8 cellular contexts compared by ENCODE assay signal in the genomic region with DNA sequence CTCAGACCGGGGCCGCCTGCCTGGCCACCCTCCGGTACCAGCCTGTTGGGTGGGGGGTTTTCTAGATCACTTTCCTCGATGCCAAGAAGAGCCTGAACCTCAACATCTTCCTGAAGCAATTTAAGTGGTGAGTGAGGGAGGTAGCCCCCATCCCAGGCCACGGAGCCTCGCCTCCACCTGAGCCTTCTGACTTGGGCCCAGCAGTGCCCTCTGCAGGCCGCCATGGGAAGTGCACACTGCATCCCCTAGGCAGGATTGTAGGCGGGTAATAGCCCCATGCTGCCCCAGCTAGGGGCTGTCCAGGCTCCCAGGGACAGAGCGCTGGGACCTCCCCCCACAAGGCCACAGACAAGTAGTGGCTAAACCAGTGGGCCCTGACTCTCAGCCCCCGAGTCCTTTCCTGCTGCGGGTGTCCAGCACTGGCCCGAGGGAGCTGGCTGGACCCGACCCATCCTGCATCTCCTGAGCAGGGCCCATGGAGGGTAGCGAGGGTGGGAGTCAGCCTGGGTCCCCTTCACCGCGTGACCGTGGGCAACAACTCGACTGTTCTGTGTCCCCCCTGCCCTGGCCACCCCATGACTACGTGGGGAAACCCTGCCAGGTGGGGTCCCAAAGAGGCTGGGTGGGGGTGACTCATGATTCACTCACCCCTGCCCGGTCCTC. TPM values are rescaled to one million over a fixed set of nuclear protein-coding genes. Genes with fewer than 3 reads are reported as not detected.
DNase-seq lines count a peak whose midpoint lies in the region; ATAC-seq and TF ChIP-seq lines count a peak whose summit lies in the region.

No MANE protein-coding gene starts in this region.

- H3K36me3 ChIP-seq in NT2/D1 (ENCODE audit: insufficient read depth, insufficient read length, low read length), result peaks cover 85% of the 10 kb centered on the region

- peak overlapping the region; percentile 37 to 80 (median 45) for H3K27ac Mint-ChIP-seq in nephron

- H3K4me1 ChIP-seq in NT2/D1 (ENCODE audit: insufficient read depth, insufficient read length), result peaks cover 15% of the 10 kb centered on the region

- H3K4me3 ChIP-seq in NT2/D1 (ENCODE audit: insufficient read length, low read depth), result no peak overlapping the region

- H3K27me3 Mint-ChIP-seq in nephron (ENCODE audit: low read depth), result no peaks in the 10 kb centered on the region

- peaks cover 7% of the 10 kb centered on the region for H3K4me1 Mint-ChIP-seq in nephron

- no peak overlapping the region for H3K9ac ChIP-seq in NT2/D1 (ENCODE audit: insufficient read length, low read depth)

- peaks cover 2% of the 10 kb centered on the region for H3K9me3 Mint-ChIP-seq in nephron

- peak; percentile 96 to 97 (median 96) for TF ChIP-seq CTCF in nephron (IDR thresholded peaks at IDR 0.05; ENCODE audit: unreplicated experiment in 3 of 3)

- ATAC-seq in HG02642 (IDR thresholded peaks at IDR 0.05; ENCODE audit: poor library complexity, unreplicated experiment) (peak; percentile 57), esophagus mucosa (peak; percentile 77), GM19397 (IDR thresholded peaks at IDR 0.05; ENCODE audit: unreplicated experiment) (no peak)

- H3K36me3 Mint-ChIP-seq in nephron (ENCODE audit: low read depth), result peaks cover 8% of the 10 kb centered on the region

- no peaks in the 10 kb centered on the region for H3K27me3 ChIP-seq in NT2/D1 (ENCODE audit: insufficient read depth, insufficient read length)

- peak overlapping the region in 1 of 3 experiments; percentile 19 for H3K4me3 Mint-ChIP-seq in nephron

- DNase-seq in DMS 273 treated with DMSO at 0.1 percent for 48 hours (lab: John Stamatoyannopoulos, UW), result peak; percentile 25
- DNase-seq in NT2/D1 (ENCODE audit: low read depth, low spot score), result peak; percentile 54
- DNase-seq in activated T-cell treated with anti-CD3 and anti-CD28 coated beads for 1 hour (ENCODE audit: low read depth), result peak; percentile 68
- DNase-seq in superior temporal gyrus (ENCODE audit: extremely low spot score), result peak; percentile 83

- H3K9me3 ChIP-seq in NT2/D1 (ENCODE audit: insufficient read depth, low read length), result peaks cover 6% of the 10 kb centered on the region; the same call in 1 of the 2 replicates

RNA-seq across cellular contexts. Expression of gene ADSS1, which starts 15.3 kb away (rescaled TPM):
- 5.7 TPM for total RNA-seq in esophagus mucosa

RNA-seq across cellular contexts. Expression of gene INF2, which starts 19.3 kb away (rescaled TPM):
- 28.4 TPM for total RNA-seq in esophagus mucosa

RNA-seq across cellular contexts. Expression of gene SIVA1, which starts 44.2 kb away (rescaled TPM):
- 51.6 TPM for total RNA-seq in esophagus mucosa

Comparison
In these comparisons a context has a peak if more than half of its experiments do, and no peak if none do; other contexts are left out.
1. DNase-seq: peak in every context shown above with its lines; median percentile 83 in superior temporal gyrus; 68 in activated T-cell treated with anti-CD3 and anti-CD28 coated beads for 1 hour; 54 in NT2/D1; 25 in DMS 273 treated with DMSO at 0.1 percent for 48 hours.